24 cellular contexts compared by ENCODE assay signal in the genomic region with DNA sequence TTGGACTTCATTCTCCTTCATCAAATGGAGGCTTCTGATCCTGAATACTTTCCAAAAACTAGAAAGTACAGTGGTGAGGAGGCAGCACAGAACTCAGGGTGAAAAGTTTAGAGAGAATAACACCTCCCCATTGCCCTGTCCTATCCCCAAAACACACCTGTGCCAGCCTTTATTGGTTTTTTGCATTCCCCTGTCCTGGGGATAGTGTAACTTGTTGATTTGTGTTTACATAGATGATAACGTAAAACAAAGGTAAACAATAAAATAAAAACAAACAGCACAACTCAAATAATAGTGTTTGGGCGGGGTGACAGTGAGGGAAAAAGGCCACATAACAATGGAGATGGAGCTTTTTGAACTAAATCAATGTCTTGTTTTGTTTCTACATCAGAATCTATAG.
"Had no signal": no experiment of that assay in that cellular context is flagged by ENCODE, and none has a peak within 500 bp of the region (broad histone marks: within the 10 kb centered on the region; RNA-seq: fewer than 3 reads in every experiment).

No MANE protein-coding gene starts in this region.

- H3K36me3 ChIP-seq: colonic mucosa, esophagus muscularis mucosa, esophagus squamous epithelium, gastrocnemius medialis, gastroesophageal sphincter, heart left ventricle, heart right ventricle had no signal

- DNase-seq: colonic mucosa; cortex of kidney; dermis blood vessel endothelial cell; dorsolateral prefrontal cortex; effector CD4-positive, alpha-beta T cell; effector CD8-positive, alpha-beta T cell; effector memory CD4-positive, alpha-beta T cell; effector memory CD8-positive, alpha-beta T cell; endodermal cell; erythroblast; esophagus squamous epithelium; foreskin fibroblast; foreskin keratinocyte; foreskin melanocyte; gastrocnemius medialis; glutamatergic neuron; head of caudate nucleus; heart left ventricle; heart right ventricle had no signal

- H3K27ac ChIP-seq: colonic mucosa, coronary artery, dorsolateral prefrontal cortex, epithelial cell of prostate, esophagus muscularis mucosa, esophagus squamous epithelium, foreskin keratinocyte, gastrocnemius medialis, gastroesophageal sphincter, heart left ventricle, heart right ventricle had no signal

- H3K9me3 ChIP-seq: colonic mucosa, esophagus squamous epithelium, gastrocnemius medialis, gastroesophageal sphincter, heart left ventricle had no signal

- H3K27me3 ChIP-seq: colonic mucosa, esophagus muscularis mucosa, esophagus squamous epithelium, foreskin keratinocyte, gastrocnemius medialis, gastroesophageal sphincter had no signal

- ATAC-seq: effector memory CD8-positive, alpha-beta T cell; esophagus mucosa; foreskin keratinocyte; gastrocnemius medialis; gastroesophageal sphincter; heart left ventricle; heart right ventricle had no signal

- H3K4me3 ChIP-seq: colonic mucosa, coronary artery, dorsolateral prefrontal cortex, esophagus muscularis mucosa, esophagus squamous epithelium, gastrocnemius medialis, gastroesophageal sphincter, heart left ventricle, heart right ventricle had no signal

- H3K4me1 ChIP-seq: colonic mucosa, esophagus muscularis mucosa, esophagus squamous epithelium, foreskin keratinocyte, gastrocnemius medialis, gastroesophageal sphincter, heart left ventricle, heart right ventricle had no signal
